Comparison of ENCODE assay signal across 23 cellular contexts in the genomic region with DNA sequence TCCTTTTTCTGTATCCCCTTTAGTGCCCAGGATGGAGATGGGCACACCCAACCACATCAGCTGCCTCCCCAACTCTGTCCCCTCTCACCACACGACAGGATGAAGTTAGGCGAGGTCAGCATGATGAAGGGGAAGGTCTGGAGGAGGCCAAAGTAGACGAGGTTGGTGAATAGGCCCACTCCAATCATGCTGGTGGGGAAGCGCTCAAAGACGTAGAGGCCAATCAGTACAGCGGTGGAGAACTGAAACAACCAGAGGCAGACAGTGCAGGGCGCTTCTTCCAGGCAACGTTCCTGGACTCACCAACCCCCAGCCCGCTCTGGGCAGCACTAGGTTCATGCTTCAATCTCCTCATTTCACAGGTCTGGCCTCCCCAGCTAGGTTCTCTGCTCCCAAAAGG. TPM values are rescaled to one million over a fixed set of nuclear protein-coding genes. Genes with fewer than 3 reads are reported as not detected.
DNase-seq lines count a peak whose midpoint lies in the region; ATAC-seq and TF ChIP-seq lines count a peak whose summit lies in the region.
"Had no signal": no experiment of that assay in that cellular context is flagged by ENCODE, and none has a peak within 500 bp of the region (broad histone marks: within the 10 kb centered on the region; RNA-seq: fewer than 3 reads in every experiment).

No MANE protein-coding gene starts in this region.

- H3K4me3 Mint-ChIP-seq in brain (peak overlapping the region in 4 of 5 experiments; percentile 5 to 56 (median 38)), neural crest cell (peak overlapping the region; percentile 63)
- H3K4me3 Mint-ChIP-seq in CD4-positive, alpha-beta memory T cell: peak overlapping the region in 2 of 8 donors; percentile 20 to 46

- CTCF ChIA-PET in CD4-positive, alpha-beta memory T cell (lab: Charles Lee; ENCODE audit: partially characterized antibody): interaction anchor here (0.7 to 3.0 kb wide), 2 partner anchors 9 to 45 kb away, joined by 3 to 10 read pairs; no protein-coding TSS in a partner anchor

- TF ChIP-seq CTCF in DND-41 (IDR thresholded peaks at IDR 0.05; ENCODE audit: borderline replicate concordance, extremely low read depth, low read length, poor library complexity, severe bottlenecking) (no peak), brain (conservative IDR thresholded peaks at IDR 0.05) (no peak), neural crest cell (conservative IDR thresholded peaks at IDR 0.05) (no peak)

- H3K4me1 Mint-ChIP-seq in brain: peaks cover 26% of the 10 kb centered on the region
- H3K4me1 Mint-ChIP-seq in neural crest cell: peaks cover 34% of the 10 kb centered on the region
- H3K4me1 Mint-ChIP-seq in CD4-positive, alpha-beta memory T cell: peaks cover 24 to 46% (median 35%) of the 10 kb centered on the region in 4 donors

- H3K27ac ChIP-seq in DND-41 (ENCODE audit: low read length): no peak overlapping the region
- H3K27ac ChIP-seq in CD4-positive, alpha-beta memory T cell (ENCODE audit: low read depth, low read length): no peak overlapping the region
- H3K27ac ChIP-seq: epithelial cell of prostate, pancreas, right lobe of liver, SJSA1, thoracic aorta, WERI-Rb-1 had no signal

- no peaks in the 10 kb centered on the region for H3K27me3 ChIP-seq in DND-41 (ENCODE audit: insufficient read depth, low read length, poor library complexity)
- no peaks in the 10 kb centered on the region for H3K27me3 ChIP-seq in CD4-positive, alpha-beta memory T cell (ENCODE audit: insufficient read depth, low read length)
- H3K27me3 ChIP-seq: pancreas, right lobe of liver, SJSA1 had no signal

- peaks cover 39% of the 10 kb centered on the region for H3K79me2 ChIP-seq in DND-41 (ENCODE audit: insufficient read depth, low read length)

- H3K36me3 Mint-ChIP-seq in brain (peaks cover 24% of the 10 kb centered on the region), neural crest cell (ENCODE audit: low read depth) (peaks cover 5% of the 10 kb centered on the region)
- H3K36me3 Mint-ChIP-seq in CD4-positive, alpha-beta memory T cell: peaks cover 33 to 54% of the 10 kb centered on the region in 2 donors

- peaks cover 41% of the 10 kb centered on the region for H4K20me1 ChIP-seq in DND-41 (ENCODE audit: insufficient read depth, low read length)

- no peaks in the 10 kb centered on the region for H3K9me3 ChIP-seq in DND-41 (ENCODE audit: insufficient read depth, low read length, severe bottlenecking)
- no peaks in the 10 kb centered on the region for H3K9me3 ChIP-seq in CD4-positive, alpha-beta memory T cell (ENCODE audit: control insufficient read depth in 1 of 2, low read length in 2 of 2)
- H3K9me3 ChIP-seq: pancreas, right lobe of liver, SJSA1, thoracic aorta had no signal

- no peak overlapping the region for H3K9ac ChIP-seq in DND-41 (ENCODE audit: low read depth, low read length)

- H3K9me3 Mint-ChIP-seq in brain (no peaks in the 10 kb centered on the region), neural crest cell (no peaks in the 10 kb centered on the region)
- no peaks in the 10 kb centered on the region for H3K9me3 Mint-ChIP-seq in CD4-positive, alpha-beta memory T cell

- H3K36me3 ChIP-seq in DND-41 (ENCODE audit: insufficient read depth, low read length): peaks cover 58% of the 10 kb centered on the region
- peaks cover 41% of the 10 kb centered on the region for H3K36me3 ChIP-seq in CD4-positive, alpha-beta memory T cell (ENCODE audit: insufficient read depth, low read length)

- H3K27ac Mint-ChIP-seq in brain (peak overlapping the region in 1 of 5 experiments; percentile 49), neural crest cell (ENCODE audit: unreplicated experiment) (no peak overlapping the region)
- peak overlapping the region in 3 of 7 donors; percentile 49 to 82 (median 60) for H3K27ac Mint-ChIP-seq in CD4-positive, alpha-beta memory T cell

- ATAC-seq in DND-41 (ENCODE audit: insufficient read depth, low read depth): no peak
- ATAC-seq in HG03442 (IDR thresholded peaks at IDR 0.05; ENCODE audit: unreplicated experiment): no peak
- ATAC-seq: Panc1, pancreas, right lobe of liver had no signal

- POLR2A ChIA-PET in CD4-positive, alpha-beta memory T cell (lab: Charles Lee; ENCODE audit: partially characterized antibody): interaction anchor here (1.6 kb wide), 1 partner anchor 77 kb away, joined by 3 read pairs; a partner anchor contains a TSS

- H3K4me3 ChIP-seq in DND-41 (ENCODE audit: low read depth in 1 of 2, low read length in 2 of 2): no peak overlapping the region
- no peak overlapping the region for H3K4me3 ChIP-seq in CD4-positive, alpha-beta memory T cell (ENCODE audit: low read length in 2 of 2)
- H3K4me3 ChIP-seq: pancreas, right lobe of liver, SJSA1, thoracic aorta had no signal

- DNase-seq in AG20443 (ENCODE audit: low spot score) (peak; percentile 1), DND-41 (no peak), neural crest cell (ENCODE audit: low read depth, low spot score) (no peak), inferior parietal cortex (ENCODE audit: extremely low spot score) (no peak)
- DNase-seq in CD4-positive, alpha-beta memory T cell: no peak
- DNase-seq: amniotic stem cell; central memory CD4-positive, alpha-beta T cell; DMS79; foreskin fibroblast; NCI-H1105 treated with DMSO at 0.1 percent for 48 hours; NCI-H2107; pancreas; T-helper 2 cell; WERI-Rb-1 had no signal

- H3K4me1 ChIP-seq in DND-41 (ENCODE audit: insufficient read depth, low read length): peaks cover 35% of the 10 kb centered on the region
- H3K4me1 ChIP-seq in CD4-positive, alpha-beta memory T cell (ENCODE audit: insufficient read depth, low read length): peaks cover 23% of the 10 kb centered on the region

- intact Hi-C loops in CD4-positive, alpha-beta memory T cell (cut with micrococcal nuclease): no loop called here

- H3K4me2 ChIP-seq in DND-41 (ENCODE audit: insufficient read depth, low read length): peak overlapping the region; percentile 95; the same call in 1 of the 2 replicates

- no peak overlapping the region for H2AFZ ChIP-seq in DND-41 (ENCODE audit: low read depth, low read length)

- H3K27me3 Mint-ChIP-seq in brain (peaks cover 15% of the 10 kb centered on the region), neural crest cell (ENCODE audit: low read depth) (peaks cover 14% of the 10 kb centered on the region)
- H3K27me3 Mint-ChIP-seq in CD4-positive, alpha-beta memory T cell: no peaks in the 10 kb centered on the region

RNA-seq across cellular contexts. Expression of a gene that starts 2.9 kb away (rescaled TPM):
- polyA plus RNA-seq in brain (ENCODE audit: insufficient read depth, low read depth, low replicate concordance): 66.5 TPM
- total RNA-seq in neural crest cell: 57.2 and 58.4 TPM in 2 replicates
- 10 to 100 TPM; 61.1 to 70.0 TPM for total RNA-seq in CD4-positive, alpha-beta memory T cell
- polyA plus RNA-seq in CD4-positive, alpha-beta memory T cell: 10 to 100 TPM; 39.6 to 43.0 TPM

RNA-seq across cellular contexts. Expression of a gene that starts 13.3 kb away (rescaled TPM):
- polyA plus RNA-seq in brain (ENCODE audit: insufficient read depth, low read depth, low replicate concordance): 5.7 TPM
- 1.2 and 1.7 TPM in 2 replicates for total RNA-seq in neural crest cell
- under 1 TPM in 1 of 2 experiments, not detected in 1; 0.20 TPM for total RNA-seq in CD4-positive, alpha-beta memory T cell
- not detected for polyA plus RNA-seq in CD4-positive, alpha-beta memory T cell
- total RNA-seq: H4, NCI-H460, SJSA1 had no signal

RNA-seq across cellular contexts. Expression of a gene that starts 56.0 kb away (rescaled TPM):
- 2.4 TPM for polyA plus RNA-seq in brain (ENCODE audit: insufficient read depth, low read depth, low replicate concordance)
- total RNA-seq in neural crest cell: 4.3 and 4.6 TPM in 2 replicates
- total RNA-seq in CD4-positive, alpha-beta memory T cell: not detected
- not detected for polyA plus RNA-seq in CD4-positive, alpha-beta memory T cell
- total RNA-seq: SJSA1 had no signal
